19 cellular contexts compared by ENCODE assay signal in the genomic region with DNA sequence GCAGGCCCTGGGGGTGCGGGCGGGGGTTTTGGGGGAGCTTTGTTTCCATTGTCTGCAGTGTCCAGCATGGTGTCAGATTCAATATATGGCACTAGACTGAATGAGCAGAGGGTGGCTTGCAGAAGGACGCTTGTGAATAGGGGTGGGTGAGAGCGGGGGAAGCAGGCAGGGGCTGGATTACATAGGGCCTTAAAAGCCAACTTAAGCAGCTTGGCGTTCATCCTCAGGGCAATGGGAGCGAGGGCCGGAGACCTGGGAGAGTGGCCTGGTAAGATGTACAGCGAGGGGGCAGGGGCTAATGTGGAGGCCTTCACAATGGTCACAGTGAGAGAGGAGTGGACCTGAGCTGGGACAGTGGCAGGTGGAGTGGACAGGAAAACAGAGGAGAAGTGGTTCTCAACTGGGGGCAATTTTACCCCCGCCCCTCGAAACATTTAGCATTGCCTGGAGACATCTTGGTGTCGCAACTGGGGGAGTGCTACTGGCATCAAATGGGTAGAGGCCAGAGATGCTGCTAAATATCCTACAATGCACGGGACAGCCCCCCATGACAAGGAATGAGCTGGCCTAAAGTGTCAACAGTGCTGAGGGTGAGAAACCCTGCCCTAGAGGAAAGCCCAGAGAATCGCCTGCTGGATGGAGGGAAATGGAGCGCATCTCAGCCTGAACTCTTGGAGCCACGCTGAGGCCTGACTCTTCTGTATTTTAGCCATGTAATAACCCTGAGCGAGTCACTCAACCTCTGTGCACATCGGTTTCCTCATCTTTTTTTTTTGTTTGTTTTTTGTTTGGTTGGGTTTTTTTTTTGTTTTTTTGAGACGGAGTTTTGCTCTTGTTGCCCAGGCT. TPM values are rescaled to one million over a fixed set of nuclear protein-coding genes. Genes with fewer than 3 reads are reported as not detected.
DNase-seq lines count a peak whose midpoint lies in the region; ATAC-seq, FAIRE-seq and TF ChIP-seq lines count a peak whose summit lies in the region.
"Had no signal": no experiment of that assay in that cellular context is flagged by ENCODE, and none has a peak within 500 bp of the region (broad histone marks: within the 10 kb centered on the region; RNA-seq: fewer than 3 reads in every experiment).

No MANE protein-coding gene starts in this region.

- H3K79me1 ChIP-seq in trophoblast cell (ENCODE audit: low read length): peaks cover 3% of the 10 kb centered on the region

- POLR2A ChIA-PET in HepG2 (lab: Yijun Ruan, JAX): interaction anchor here (1.1 to 1.4 kb wide), 2 partner anchors 9 to 116 kb away, joined by 3 read pairs; a partner anchor contains a TSS
- POLR2A ChIA-PET in endothelial cell of umbilical vein (lab: Charles Lee): interaction anchor here (0.5 to 0.9 kb wide), 2 partner anchors 22 to 123 kb away, joined by 5 read pairs; no protein-coding TSS in a partner anchor

- no peak overlapping the region for H3K23ac ChIP-seq in trophoblast cell (ENCODE audit: low read length)

- in situ Hi-C loops in HepG2 (cut with HindIII; ENCODE audit: extremely low pct_ligation_motif_present, low pct_unique_long_range_greater_than_20kb): no loop called here

- no peak overlapping the region for H2BK12ac ChIP-seq in trophoblast cell (ENCODE audit: low read length)

- H3K18ac ChIP-seq in trophoblast cell (ENCODE audit: low read length): no peak overlapping the region

- peaks cover 48% of the 10 kb centered on the region for H3K4me1 ChIP-seq in HepG2 (ENCODE audit: insufficient read depth, low read length)
- no peaks in the 10 kb centered on the region for H3K4me1 ChIP-seq in right lobe of liver
- H3K4me1 ChIP-seq in endothelial cell of umbilical vein (ENCODE audit: control insufficient read depth, extremely low read depth, insufficient read depth, low read length): peaks cover 14% of the 10 kb centered on the region
- peaks cover 13 to 14% of the 10 kb centered on the region in 2 experiments for H3K4me1 ChIP-seq in trophoblast cell (ENCODE audit: control insufficient read depth in 1 of 2, insufficient read depth in 2 of 2, low read length in 2 of 2)

- no peak overlapping the region for H2BK120ac ChIP-seq in trophoblast cell (ENCODE audit: insufficient read depth, low read length, poor library complexity)

- intact Hi-C loops in HepG2 (cut with micrococcal nuclease; ENCODE audit: unreplicated experiment) (no loop called here), right lobe of liver (cut with DNase I) (no loop called here), endothelial cell of umbilical vein (cut with micrococcal nuclease) (no loop called here)

- H3K79me2 ChIP-seq in HepG2 (ENCODE audit: insufficient read depth, low read length) (no peaks in the 10 kb centered on the region), endothelial cell of umbilical vein (ENCODE audit: control insufficient read depth, insufficient read depth, low read length) (no peaks in the 10 kb centered on the region), trophoblast cell (ENCODE audit: control insufficient read depth, insufficient read depth, low read length, poor library complexity) (no peaks in the 10 kb centered on the region)

- TF ChIP-seq RAD21 in HepG2 (CRISPR knock-in tag; IDR thresholded peaks at IDR 0.05): no peak

- H3K4me3 Mint-ChIP-seq in stimulated activated naive CD8-positive, alpha-beta T cell treated with anti-CD3 and anti-CD28 coated beads, Interleukin-15, amount 100 ng/mL, for 72 hours: no peak overlapping the region
- H3K4me3 Mint-ChIP-seq: activated CD4-positive, alpha-beta T cell treated with anti-CD3 and anti-CD28 coated beads, Interleukin-2, amount 10 ng/mL, durations not matched to agents 24 days and 14 days; activated naive CD8-positive, alpha-beta T cell treated with anti-CD3 and anti-CD28 coated beads, Interleukin-2, amount 10 ng/mL, durations not matched to agents 7 days and 5 days; activated T-cell treated with anti-CD3 and anti-CD28 coated beads, Interleukin-2, amount 50 U/mL, for 24 hours; endodermal cell had no signal

- WGBS in HepG2 (ENCODE audit: low lambda C conversion rate): 49% methylated on average over 18 of the region's 18 CpGs
- 82% methylated on average over 12 of the region's 18 CpGs for WGBS in right lobe of liver (ENCODE audit: insufficient coverage, low coverage, low lambda C conversion rate, missing lambda C conversion rate)
- WGBS in trophoblast cell (ENCODE audit: extremely low coverage, insufficient coverage, insufficient read length): no CpG with 5 or more reads among the region's 18 CpGs

- H3K4me3 ChIP-seq in HepG2 (replicated peaks in 1 of 3; ENCODE audit: insufficient read depth in 1 of 3, low read depth in 2 of 3, low read length in 3 of 3) (no peak overlapping the region), right lobe of liver (no peak overlapping the region), endothelial cell of umbilical vein (replicated peaks in 1 of 3; ENCODE audit: insufficient read depth in 1 of 3, low read depth in 1 of 3, low read length in 3 of 3) (no peak overlapping the region), trophoblast cell (ENCODE audit: low read depth, low read length) (no peak overlapping the region)
- H3K4me3 ChIP-seq: SJCRH30, smooth muscle cell had no signal

- H3K27ac ChIP-seq in HepG2 (ENCODE audit: extremely low read length, insufficient read depth, low read length): no peak overlapping the region
- no peak overlapping the region for H3K27ac ChIP-seq in right lobe of liver
- H3K27ac ChIP-seq in endothelial cell of umbilical vein (ENCODE audit: insufficient read depth, low read depth, low read length): no peak overlapping the region
- no peak overlapping the region for H3K27ac ChIP-seq in trophoblast cell (ENCODE audit: low read depth, low read length)
- H3K27ac ChIP-seq: SJCRH30 had no signal

- H2BK5ac ChIP-seq in trophoblast cell (ENCODE audit: low read depth, low read length, poor library complexity): no peak overlapping the region

- peaks cover 2 to 6% of the 10 kb centered on the region in 2 experiments; a peak in 1 of 5 replicates for H3K27me3 ChIP-seq in HepG2 (ENCODE audit: control insufficient read depth in 1 of 2, insufficient read depth in 2 of 2, low read length in 2 of 2)
- H3K27me3 ChIP-seq in right lobe of liver: no peaks in the 10 kb centered on the region
- no peaks in the 10 kb centered on the region for H3K27me3 ChIP-seq in endothelial cell of umbilical vein (ENCODE audit: control insufficient read depth in 2 of 2, insufficient read depth in 2 of 2, low read length in 2 of 2)
- H3K27me3 ChIP-seq in trophoblast cell (ENCODE audit: insufficient read depth, low read length): no peaks in the 10 kb centered on the region
- H3K27me3 ChIP-seq: SJCRH30 had no signal

- no peak overlapping the region for H4K12ac ChIP-seq in trophoblast cell (ENCODE audit: low read depth, low read length)

- TF ChIP-seq EP300 in HepG2 (IDR thresholded peaks at IDR 0.05; ENCODE audit: low read depth in 2 of 2, low read length in 2 of 2) (no peak), HepG2 (CRISPR knock-in tag; IDR thresholded peaks at IDR 0.05; ENCODE audit: borderline replicate concordance) (no peak)

- BruUV-seq in HepG2 (replicated peaks; lab: Mats Ljungman, UMichigan): no TSS peak
- no TSS peak for BruUV-seq in endothelial cell of umbilical vein (replicated peaks; lab: Mats Ljungman, UMichigan)

- H3K9me3 ChIP-seq in HepG2 (ENCODE audit: low read length): no peaks in the 10 kb centered on the region
- no peaks in the 10 kb centered on the region for H3K9me3 ChIP-seq in right lobe of liver
- no peaks in the 10 kb centered on the region for H3K9me3 ChIP-seq in endothelial cell of umbilical vein (replicated peaks; ENCODE audit: control insufficient read depth, insufficient read depth, low read length)
- no peaks in the 10 kb centered on the region for H3K9me3 ChIP-seq in trophoblast cell (ENCODE audit: insufficient read depth, low read depth, low read length)
- H3K9me3 ChIP-seq: SJCRH30 had no signal

- no peaks in the 10 kb centered on the region for H3K9me3 Mint-ChIP-seq in stimulated activated naive CD8-positive, alpha-beta T cell treated with anti-CD3 and anti-CD28 coated beads, Interleukin-15, amount 100 ng/mL, for 72 hours
- H3K9me3 Mint-ChIP-seq: activated CD4-positive, alpha-beta T cell treated with anti-CD3 and anti-CD28 coated beads, Interleukin-2, amount 10 ng/mL, durations not matched to agents 24 days and 14 days; activated naive CD8-positive, alpha-beta T cell treated with anti-CD3 and anti-CD28 coated beads, Interleukin-2, amount 10 ng/mL, durations not matched to agents 7 days and 5 days; activated T-cell treated with anti-CD3 and anti-CD28 coated beads, Interleukin-2, amount 50 U/mL, for 24 hours; endodermal cell had no signal

- FAIRE-seq in HepG2 (lab: Jason Lieb, UNC): no peak
- no peak for FAIRE-seq in endothelial cell of umbilical vein (lab: Jason Lieb, UNC)
- FAIRE-seq: GM18507 had no signal

- dilution Hi-C loops in endothelial cell of umbilical vein (cut with MboI; ENCODE audit: extremely low pct_ligation_motif_present, low sequenced_read_pairs): no loop called here

- H3K27ac Mint-ChIP-seq in stimulated activated naive CD8-positive, alpha-beta T cell treated with anti-CD3 and anti-CD28 coated beads, Interleukin-15, amount 100 ng/mL, for 72 hours: peak overlapping the region in 1 of 2 donors; percentile 77
- H3K27ac Mint-ChIP-seq: activated CD4-positive, alpha-beta T cell treated with anti-CD3 and anti-CD28 coated beads, Interleukin-2, amount 10 ng/mL, durations not matched to agents 24 days and 14 days; activated naive CD8-positive, alpha-beta T cell treated with anti-CD3 and anti-CD28 coated beads, Interleukin-2, amount 10 ng/mL, durations not matched to agents 7 days and 5 days; activated T-cell treated with anti-CD3 and anti-CD28 coated beads, Interleukin-2, amount 50 U/mL, for 24 hours; endodermal cell had no signal

- H3K4ac ChIP-seq in trophoblast cell (ENCODE audit: low read depth, low read length): no peak overlapping the region

- no peak overlapping the region for H3K9ac ChIP-seq in HepG2 (ENCODE audit: insufficient read depth, low read depth, low read length)
- no peak overlapping the region for H3K9ac ChIP-seq in endothelial cell of umbilical vein (replicated peaks; ENCODE audit: extremely low read depth, insufficient read depth, low read length)
- no peak overlapping the region for H3K9ac ChIP-seq in trophoblast cell (ENCODE audit: low read length)

- no peaks in the 10 kb centered on the region for H4K20me1 ChIP-seq in HepG2 (ENCODE audit: insufficient read depth, low read length)
- H4K20me1 ChIP-seq in endothelial cell of umbilical vein (replicated peaks; ENCODE audit: control insufficient read depth, extremely low read depth, insufficient read depth, low read length): no peaks in the 10 kb centered on the region

- ATAC-seq in HepG2: no peak
- no peak for ATAC-seq in right lobe of liver
- no peak for ATAC-seq in stimulated activated naive CD8-positive, alpha-beta T cell treated with anti-CD3 and anti-CD28 coated beads, Interleukin-15, amount 100 ng/mL, for 72 hours
- ATAC-seq in HG02884 (IDR thresholded peaks at IDR 0.05; ENCODE audit: unreplicated experiment): no peak
- ATAC-seq: left colon had no signal

- H2AFZ ChIP-seq in HepG2 (ENCODE audit: low read length) (no peak overlapping the region), endothelial cell of umbilical vein (ENCODE audit: low read depth, low read length) (no peak overlapping the region), trophoblast cell (ENCODE audit: insufficient read depth, low read length, poor library complexity) (no peak overlapping the region)

- no peak for DNase-seq in HepG2 (ENCODE audit: low spot score)
- no peak for DNase-seq in right lobe of liver
- peak; percentile 65 for DNase-seq in NCI-H82 treated with DMSO at 0.1 percent for 48 hours (lab: John Stamatoyannopoulos, UW; ENCODE audit: unreplicated experiment)
- DNase-seq in endothelial cell of umbilical vein (ENCODE audit: low read depth, low spot score): no peak
- no peak for DNase-seq in stimulated activated naive CD8-positive, alpha-beta T cell treated with anti-CD3 and anti-CD28 coated beads, Interleukin-15, amount 100 ng/mL, for 72 hours
- no peak for DNase-seq in 8988T
- no peak for DNase-seq in trophoblast cell
- DNase-seq: activated CD4-positive, alpha-beta T cell treated with anti-CD3 and anti-CD28 coated beads, Interleukin-2, amount 10 ng/mL, durations not matched to agents 24 days and 14 days; activated naive CD8-positive, alpha-beta T cell treated with anti-CD3 and anti-CD28 coated beads, Interleukin-2, amount 10 ng/mL, durations not matched to agents 7 days and 5 days; activated T-cell treated with anti-CD3 and anti-CD28 coated beads, Interleukin-2, amount 50 U/mL, for 24 hours; caudate nucleus; endodermal cell; left colon; MM.1S; SJCRH30; T1000 had no signal

- no peak overlapping the region for H3K14ac ChIP-seq in trophoblast cell (ENCODE audit: low read length)

- CTCF ChIA-PET in HepG2 (lab: Yijun Ruan, JAX; ENCODE audit: low intra/inter-chr PET ratio, low total read pairs): no interaction called here
- CTCF ChIA-PET in endothelial cell of umbilical vein (lab: Charles Lee): interaction anchor here (0.7 to 1.7 kb wide), 4 partner anchors 12 to 105 kb away, joined by 3 to 7 read pairs (median 4); no protein-coding TSS in a partner anchor

- H3K9me1 ChIP-seq in endothelial cell of umbilical vein (replicated peaks; ENCODE audit: control insufficient read depth, extremely low read depth, insufficient read depth, low read length): no peaks in the 10 kb centered on the region

- TF ChIP-seq POLR2A in HepG2 (IDR thresholded peaks at IDR 0.05; ENCODE audit: insufficient read depth in 1 of 2, low read depth in 2 of 2, low read length in 2 of 2) (no peak), right lobe of liver (IDR thresholded peaks at IDR 0.05) (no peak), endothelial cell of umbilical vein (IDR thresholded peaks at IDR 0.05; ENCODE audit: low read depth, low read length) (no peak)

- H3K4me2 ChIP-seq in HepG2 (ENCODE audit: low read depth, low read length): no peak overlapping the region
- no peak overlapping the region for H3K4me2 ChIP-seq in endothelial cell of umbilical vein (ENCODE audit: insufficient read depth, low read length)
- no peak overlapping the region for H3K4me2 ChIP-seq in trophoblast cell (ENCODE audit: low read length)
- H3K4me2 ChIP-seq: smooth muscle cell had no signal

- TF ChIP-seq CTCF in HepG2 (CRISPR knock-in tag; IDR thresholded peaks at IDR 0.05) (no peak), right lobe of liver (IDR thresholded peaks at IDR 0.05) (no peak), endothelial cell of umbilical vein (IDR thresholded peaks at IDR 0.05; ENCODE audit: extremely low read depth in 1 of 2, insufficient read depth in 1 of 2, low read depth in 1 of 2, low read length in 2 of 2) (no peak)

- H4K8ac ChIP-seq in trophoblast cell (ENCODE audit: low read depth, low read length): no peak overlapping the region

- H3K4me1 Mint-ChIP-seq in stimulated activated naive CD8-positive, alpha-beta T cell treated with anti-CD3 and anti-CD28 coated beads, Interleukin-15, amount 100 ng/mL, for 72 hours: peaks cover 43% of the 10 kb centered on the region

- no peak overlapping the region for H2AK5ac ChIP-seq in trophoblast cell (ENCODE audit: low read length)

- no peak overlapping the region for H4K91ac ChIP-seq in trophoblast cell (ENCODE audit: low read depth, low read length)

- no peaks in the 10 kb centered on the region for H3K27me3 Mint-ChIP-seq in stimulated activated naive CD8-positive, alpha-beta T cell treated with anti-CD3 and anti-CD28 coated beads, Interleukin-15, amount 100 ng/mL, for 72 hours
- H3K27me3 Mint-ChIP-seq: activated T-cell treated with anti-CD3 and anti-CD28 coated beads, Interleukin-2, amount 50 U/mL, for 24 hours had no signal

- no peaks in the 10 kb centered on the region for H3K36me3 ChIP-seq in HepG2 (replicated peaks in 1 of 2; ENCODE audit: control insufficient read depth in 1 of 2, insufficient read depth in 2 of 2, low read length in 2 of 2)
- H3K36me3 ChIP-seq in right lobe of liver: no peaks in the 10 kb centered on the region
- no peaks in the 10 kb centered on the region for H3K36me3 ChIP-seq in endothelial cell of umbilical vein (ENCODE audit: control insufficient read depth in 2 of 2, extremely low read depth in 1 of 2, insufficient read depth in 2 of 2, low read length in 2 of 2)
- no peaks in the 10 kb centered on the region for H3K36me3 ChIP-seq in trophoblast cell (ENCODE audit: control insufficient read depth in 1 of 2, insufficient read depth in 2 of 2, low read length in 2 of 2)
- H3K36me3 ChIP-seq: SJCRH30 had no signal

RNA-seq across cellular contexts. Expression of a gene that starts 15.1 kb away (rescaled TPM):
- total RNA-seq in HepG2 (2016; rRNA removed; fragmentation: Illumina TruSeq; extraction: Trizol) (23.8 and 25.9 TPM in 2 replicates), right lobe of liver (10 to 100 TPM in 2 of 6 experiments, 1 to 10 TPM in 4; 4.4 to 11.4 (median 6.5) TPM), endothelial cell of umbilical vein (25.4 and 27.5 TPM in 2 replicates)
- 16.2 and 22.7 TPM in 2 replicates for total RNA-seq in HepG2 (2016; cell fraction: cytosol; rRNA removed; fragmentation: Illumina TruSeq; extraction: Trizol; ENCODE audit: low read depth)
- 24.2 and 26.8 TPM in 2 replicates for total RNA-seq in HepG2 (2016; cell fraction: insoluble cytoplasmic fraction; rRNA removed; fragmentation: Illumina TruSeq; extraction: Trizol)
- total RNA-seq in HepG2 (2016; cell fraction: membrane; rRNA removed; fragmentation: Illumina TruSeq; extraction: Trizol): 40.6 and 46.1 TPM in 2 replicates
- total RNA-seq in HepG2 (2016; cell fraction: nucleus; rRNA removed; fragmentation: Illumina TruSeq; extraction: Trizol): 11.2 and 14.0 TPM in 2 replicates
- polyA plus RNA-seq in HepG2 (2011; rRNA removed) (15.0 and 22.2 TPM in 2 replicates), endothelial cell of umbilical vein (37.1 and 39.8 TPM in 2 replicates)
- polyA plus RNA-seq in HepG2 (2011; cell fraction: cytosol; rRNA removed): 19.9 and 23.5 TPM in 2 replicates
- 13.5 and 15.1 TPM in 2 replicates for polyA plus RNA-seq in HepG2 (2011; cell fraction: nucleus; rRNA removed)
- polyA plus RNA-seq in HepG2 (2012): 10.2 and 16.3 TPM in 2 replicates
- 21.1 and 27.3 TPM in 2 replicates for polyA plus RNA-seq in HepG2 (2016; cell fraction: cytosol; fragmentation: Illumina TruSeq; extraction: Trizol; ENCODE audit: low read depth)
- polyA plus RNA-seq in HepG2 (2016; cell fraction: insoluble cytoplasmic fraction; fragmentation: Illumina TruSeq; extraction: Trizol; ENCODE audit: low read depth): 25.7 and 28.6 TPM in 2 replicates
- 36.0 and 39.7 TPM in 2 replicates for polyA plus RNA-seq in HepG2 (2016; cell fraction: membrane; fragmentation: Illumina TruSeq; extraction: Trizol; ENCODE audit: low read depth)
- polyA plus RNA-seq in HepG2 (2016; cell fraction: nucleus; fragmentation: Illumina TruSeq; extraction: Trizol; ENCODE audit: insufficient read depth, low read depth): 24.6 and 25.1 TPM in 2 replicates
- polyA minus RNA-seq in HepG2 (2011; rRNA and poly(A)+ RNA removed; ENCODE audit: low replicate concordance): 38.8 and 50.3 TPM in 2 replicates
- 14.0 and 16.7 TPM in 2 replicates for polyA minus RNA-seq in HepG2 (2011; cell fraction: cytosol; rRNA and poly(A)+ RNA removed)
- 7.6 and 8.2 TPM in 2 replicates for polyA minus RNA-seq in HepG2 (2011; cell fraction: nucleus; rRNA and poly(A)+ RNA removed)
- polyA plus RNA-seq in endothelial cell of umbilical vein (2011; cell fraction: cytosol; rRNA removed): 24.6 and 27.6 TPM in 2 replicates
- 15.3 and 17.0 TPM in 2 replicates for polyA plus RNA-seq in endothelial cell of umbilical vein (2011; cell fraction: nucleus; rRNA removed)
- 29.1 and 30.7 TPM in 2 replicates for polyA plus RNA-seq in endothelial cell of umbilical vein (2012)
- 32.9 and 34.5 TPM in 2 replicates for polyA minus RNA-seq in endothelial cell of umbilical vein
- polyA minus RNA-seq in endothelial cell of umbilical vein (2011; cell fraction: cytosol; rRNA and poly(A)+ RNA removed): 19.3 TPM
- 6.8 and 7.2 TPM in 2 replicates for polyA minus RNA-seq in endothelial cell of umbilical vein (2011; cell fraction: nucleus; rRNA and poly(A)+ RNA removed)
- polyA plus RNA-seq in trophoblast cell (2013): 10.7 TPM in 2 replicates

RNA-seq across cellular contexts. Expression of a gene that starts 25.9 kb away (rescaled TPM):
- total RNA-seq in HepG2 (2016; rRNA removed; fragmentation: Illumina TruSeq; extraction: Trizol) (3.4 and 3.8 TPM in 2 replicates), right lobe of liver (1 to 10 TPM in 4 of 6 experiments, under 1 TPM in 2; 0.79 to 3.5 (median 1.6) TPM), endothelial cell of umbilical vein (40.5 and 52.2 TPM in 2 replicates)
- 0.30 and 0.44 TPM in 2 replicates for total RNA-seq in HepG2 (2016; cell fraction: cytosol; rRNA removed; fragmentation: Illumina TruSeq; extraction: Trizol; ENCODE audit: low read depth)
- 2.6 and 4.1 TPM in 2 replicates for total RNA-seq in HepG2 (2016; cell fraction: insoluble cytoplasmic fraction; rRNA removed; fragmentation: Illumina TruSeq; extraction: Trizol)
- total RNA-seq in HepG2 (2016; cell fraction: membrane; rRNA removed; fragmentation: Illumina TruSeq; extraction: Trizol): 1.5 and 1.7 TPM in 2 replicates
- total RNA-seq in HepG2 (2016; cell fraction: nucleus; rRNA removed; fragmentation: Illumina TruSeq; extraction: Trizol): 5.0 and 5.8 TPM in 2 replicates
- polyA plus RNA-seq in HepG2 (2011; rRNA removed) (21.4 and 27.4 TPM in 2 replicates), endothelial cell of umbilical vein (28.8 and 31.9 TPM in 2 replicates)
- polyA plus RNA-seq in HepG2 (2011; cell fraction: cytosol; rRNA removed): 11.6 and 15.9 TPM in 2 replicates
- 175 and 242 TPM in 2 replicates for polyA plus RNA-seq in HepG2 (2011; cell fraction: nucleus; rRNA removed)
- polyA plus RNA-seq in HepG2 (2012): 10.0 and 18.8 TPM in 2 replicates
- polyA plus RNA-seq in HepG2 (2016; cell fraction: cytosol; fragmentation: Illumina TruSeq; extraction: Trizol; ENCODE audit: low read depth): 0.20 and 0.24 TPM in 2 replicates
- polyA plus RNA-seq in HepG2 (2016; cell fraction: insoluble cytoplasmic fraction; fragmentation: Illumina TruSeq; extraction: Trizol; ENCODE audit: low read depth): 1.6 and 2.3 TPM in 2 replicates
- 0.54 and 0.78 TPM in 2 replicates for polyA plus RNA-seq in HepG2 (2016; cell fraction: membrane; fragmentation: Illumina TruSeq; extraction: Trizol; ENCODE audit: low read depth)
- 11.8 and 13.7 TPM in 2 replicates for polyA plus RNA-seq in HepG2 (2016; cell fraction: nucleus; fragmentation: Illumina TruSeq; extraction: Trizol; ENCODE audit: insufficient read depth, low read depth)
- 47.0 and 79.8 TPM in 2 replicates for polyA minus RNA-seq in HepG2 (2011; rRNA and poly(A)+ RNA removed; ENCODE audit: low replicate concordance)
- polyA minus RNA-seq in HepG2 (2011; cell fraction: cytosol; rRNA and poly(A)+ RNA removed): 20.4 and 20.8 TPM in 2 replicates
- 36.2 and 39.1 TPM in 2 replicates for polyA minus RNA-seq in HepG2 (2011; cell fraction: nucleus; rRNA and poly(A)+ RNA removed)
- 21.2 and 23.9 TPM in 2 replicates for polyA plus RNA-seq in endothelial cell of umbilical vein (2011; cell fraction: cytosol; rRNA removed)
- 168 and 176 TPM in 2 replicates for polyA plus RNA-seq in endothelial cell of umbilical vein (2011; cell fraction: nucleus; rRNA removed)
- 31.8 and 34.2 TPM in 2 replicates for polyA plus RNA-seq in endothelial cell of umbilical vein (2012)
- polyA minus RNA-seq in endothelial cell of umbilical vein: 46.8 and 51.3 TPM in 2 replicates
- polyA minus RNA-seq in endothelial cell of umbilical vein (2011; cell fraction: cytosol; rRNA and poly(A)+ RNA removed): 53.1 TPM
- polyA minus RNA-seq in endothelial cell of umbilical vein (2011; cell fraction: nucleus; rRNA and poly(A)+ RNA removed): 40.9 and 48.2 TPM in 2 replicates
- 4.9 and 5.1 TPM in 2 replicates for polyA plus RNA-seq in trophoblast cell (2013)
